ENCODE assay signal across 7 cellular contexts in the genomic region with DNA sequence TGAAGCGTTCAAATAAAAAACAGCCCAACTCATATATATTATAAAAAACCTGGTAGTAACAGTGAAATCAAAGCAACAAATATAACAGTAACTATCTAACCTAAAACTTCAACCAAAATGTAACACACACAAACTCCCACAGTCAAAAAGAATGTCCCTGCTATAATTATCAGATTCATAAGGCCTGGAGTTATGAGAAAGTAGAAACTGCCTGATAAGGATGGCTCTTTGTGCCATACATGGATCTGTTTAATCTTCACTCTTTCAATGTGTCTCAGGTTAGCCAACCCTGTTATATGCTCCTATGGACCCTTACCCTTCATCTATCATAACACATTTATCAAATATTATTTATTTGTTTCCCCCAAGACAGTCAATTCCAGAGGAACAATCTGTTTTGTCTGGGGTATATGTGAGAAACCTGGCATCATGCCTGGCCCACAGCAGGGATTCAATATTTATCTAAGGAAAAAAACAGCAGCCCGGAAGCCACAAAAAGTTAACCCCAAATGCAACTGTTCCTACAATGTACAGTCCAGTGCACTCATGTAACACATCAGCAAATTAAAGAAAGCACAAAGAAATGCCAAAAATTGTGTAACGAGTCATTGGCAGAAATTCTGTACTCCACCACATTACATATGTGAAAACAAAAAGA. TPM values are rescaled to one million over a fixed set of nuclear protein-coding genes. Genes with fewer than 3 reads are reported as not detected.
DNase-seq lines count a peak whose midpoint lies in the region; ATAC-seq, FAIRE-seq and TF ChIP-seq lines count a peak whose summit lies in the region.
"Not testable (repeated sequence)": the region's sequence is repeated elsewhere in the genome, so short reads cannot be mapped to it uniquely, and the experiment has no call there.

No MANE protein-coding gene starts in this region.

- not testable (repeated sequence) for H3K9me3 Mint-ChIP-seq in osteocyte (ENCODE audit: unreplicated experiment)

- ATAC-seq in Right ventricle myocardium superior (ENCODE audit: poor library complexity) = peak; percentile 34

- H3K4me3 Mint-ChIP-seq in osteocyte (ENCODE audit: unreplicated experiment) = not testable (repeated sequence)

- not testable (repeated sequence) for H3K27me3 Mint-ChIP-seq in osteocyte (ENCODE audit: unreplicated experiment)

- peaks cover 31% of the 10 kb centered on the region for H3K4me1 Mint-ChIP-seq in osteocyte (ENCODE audit: unreplicated experiment)

- not testable (repeated sequence) for H3K36me3 Mint-ChIP-seq in osteocyte (ENCODE audit: unreplicated experiment)

- peak; percentile 24 for FAIRE-seq in colon (lab: Jason Lieb, UNC)

- peak overlapping the region; percentile 85 for H3K27ac Mint-ChIP-seq in osteocyte (ENCODE audit: unreplicated experiment)

- TF ChIP-seq CTCF in osteocyte (IDR thresholded peaks at IDR 0.05) = not testable (repeated sequence)

- intact Hi-C loops in Right ventricle myocardium superior (cut with DNase I) = not testable (repeated sequence)

- peak; percentile 1 for DNase-seq in DMS53 treated with DMSO at 0.1 percent for 48 hours (lab: John Stamatoyannopoulos, UW; ENCODE audit: unreplicated experiment)
- peak in 2 of 3 experiments; percentile 25 to 53 for DNase-seq in NCI-H1417 (lab: John Stamatoyannopoulos, UW)
- peak; percentile 9 for DNase-seq in NCI-H774 (lab: John Stamatoyannopoulos, UW)
- DNase-seq in amniotic epithelial cell (ENCODE audit: low read depth) = peak; percentile 24
- not testable (repeated sequence) for DNase-seq in Right ventricle myocardium superior; osteocyte (ENCODE audit: extremely low spot score, unreplicated experiment)

RNA-seq across cellular contexts. Expression of a gene that starts 44.2 kb away (rescaled TPM):
- total RNA-seq in Right ventricle myocardium superior = 17.1 TPM
- total RNA-seq in osteocyte = 28.8 and 33.5 TPM in 2 replicates

RNA-seq across cellular contexts. Expression of a gene that starts 58.7 kb away (rescaled TPM):
- total RNA-seq in Right ventricle myocardium superior (5.0 TPM), osteocyte (1.2 and 1.5 TPM in 2 replicates)
